24 cellular contexts compared by ENCODE assay signal in genomic region chr17:83162035-83162745, GRCh38.
DNase-seq lines count a peak whose midpoint lies in the region; ATAC-seq, FAIRE-seq and TF ChIP-seq lines count a peak whose summit lies in the region.
"Had no signal": no experiment of that assay in that cellular context is flagged by ENCODE, and none has a peak within 500 bp of the region (broad histone marks: within the 10 kb centered on the region; RNA-seq: fewer than 3 reads in every experiment).

No MANE protein-coding gene starts in this region.

- no peak overlapping the region for H3K9ac ChIP-seq in HepG2 (ENCODE audit: insufficient read depth, low read depth, low read length)
- H3K9ac ChIP-seq in fibroblast of lung (ENCODE audit: insufficient read depth, low read length), result no peak overlapping the region

- H3K27ac ChIP-seq in HepG2 (ENCODE audit: extremely low read length, insufficient read depth, low read length), result no peak overlapping the region
- no peak overlapping the region for H3K27ac ChIP-seq in right lobe of liver
- no peak overlapping the region for H3K27ac ChIP-seq in fibroblast of lung (ENCODE audit: insufficient read depth, low read length)
- H3K27ac ChIP-seq in vagina, result peak overlapping the region; percentile 80
- H3K27ac ChIP-seq: cardiac muscle cell, pancreas, SK-N-MC had no signal

- in situ Hi-C loops in HepG2 (cut with HindIII; ENCODE audit: extremely low pct_ligation_motif_present, low pct_unique_long_range_greater_than_20kb), result no loop called here

- H3K4me3 Mint-ChIP-seq in osteocyte (ENCODE audit: unreplicated experiment), result no peak overlapping the region
- H3K4me3 Mint-ChIP-seq in WTC11, result no peak overlapping the region
- H3K4me3 Mint-ChIP-seq: activated naive CD4-positive, alpha-beta T cell treated with anti-CD3 and anti-CD28 coated beads, Interleukin-2, amount 10 ng/mL, durations not matched to agents 7 days and 5 days; mesothelial cell of epicardium; naive thymus-derived CD8-positive, alpha-beta T cell; T-helper 1 cell treated with Interleukin-12 subunit alpha and Interleukin-12 subunit beta and Interleukin-4 antibody, amounts not matched to agents 30 μg/mL and 1 μg/mL, for 36 hours had no signal

- H3K27ac Mint-ChIP-seq in osteocyte (ENCODE audit: unreplicated experiment) (peak overlapping the region; percentile 62), WTC11 (no peak overlapping the region)
- H3K27ac Mint-ChIP-seq: activated naive CD4-positive, alpha-beta T cell treated with anti-CD3 and anti-CD28 coated beads, Interleukin-2, amount 10 ng/mL, durations not matched to agents 7 days and 5 days; naive thymus-derived CD8-positive, alpha-beta T cell; T-helper 1 cell treated with Interleukin-12 subunit alpha and Interleukin-12 subunit beta and Interleukin-4 antibody, amounts not matched to agents 30 μg/mL and 1 μg/mL, for 36 hours had no signal

- no peak for TF ChIP-seq RAD21 in HepG2 (CRISPR knock-in tag; IDR thresholded peaks at IDR 0.05)

- POLR2A ChIA-PET in HepG2 (lab: Yijun Ruan, JAX) (interaction anchor here (2.1 kb wide), 1 partner anchor 11 kb away, joined by 20 read pairs; no protein-coding TSS in a partner anchor), WTC11 (lab: Charles Lee) (no interaction called here)

- no peak for DNase-seq in HepG2 (ENCODE audit: low spot score)
- DNase-seq in right lobe of liver, result no peak
- DNase-seq in fibroblast of lung (ENCODE audit: low read depth in 2 of 2), result no peak
- DNase-seq in osteocyte (ENCODE audit: extremely low spot score, unreplicated experiment), result peak; percentile 76
- DNase-seq in vagina (ENCODE audit: extremely low spot score in 2 of 2), result no peak
- no peak for DNase-seq in WTC11 (ENCODE audit: low spot score)
- no peak for DNase-seq in NCI-H748 treated with DMSO at 0.1 percent for 48 hours (lab: John Stamatoyannopoulos, UW)
- DNase-seq: activated CD4-positive, alpha-beta T cell treated with anti-CD3 and anti-CD28 coated beads for 4 hours; activated naive CD4-positive, alpha-beta T cell treated with anti-CD3 and anti-CD28 coated beads, Interleukin-2, amount 10 ng/mL, durations not matched to agents 7 days and 5 days; Calu3; naive thymus-derived CD8-positive, alpha-beta T cell; NCI-H1092 treated with DMSO at 0.1 percent for 48 hours; NCI-H1930; NCI-H774; RPMI8226; stimulated activated CD8-positive, alpha-beta memory T cell treated with anti-CD3 and anti-CD28 coated beads, Interleukin-4, amount 100 ng/mL, for 48 hours had no signal

- H3K27me3 Mint-ChIP-seq in osteocyte (ENCODE audit: unreplicated experiment), result no peaks in the 10 kb centered on the region
- no peaks in the 10 kb centered on the region for H3K27me3 Mint-ChIP-seq in WTC11 (ENCODE audit: low read depth)

- H2AFZ ChIP-seq in HepG2 (ENCODE audit: low read length) (no peak overlapping the region), fibroblast of lung (ENCODE audit: low read length) (no peak overlapping the region)

- H4K20me1 ChIP-seq in HepG2 (ENCODE audit: insufficient read depth, low read length), result no peaks in the 10 kb centered on the region
- no peaks in the 10 kb centered on the region for H4K20me1 ChIP-seq in fibroblast of lung (ENCODE audit: control insufficient read depth, extremely low read depth, insufficient read depth, low read length)

- no peaks in the 10 kb centered on the region for H3K9me3 ChIP-seq in HepG2 (ENCODE audit: low read length)
- H3K9me3 ChIP-seq in right lobe of liver, result no peaks in the 10 kb centered on the region
- H3K9me3 ChIP-seq in fibroblast of lung (ENCODE audit: control insufficient read depth, insufficient read depth, low read depth, low read length), result no peaks in the 10 kb centered on the region
- no peaks in the 10 kb centered on the region for H3K9me3 ChIP-seq in vagina
- H3K9me3 ChIP-seq: pancreas had no signal

- ATAC-seq in HepG2, result no peak; the same call in 2 of the 3 replicates
- no peak for ATAC-seq in right lobe of liver
- ATAC-seq in WTC11, result no peak
- no peak for ATAC-seq in GM18873 (IDR thresholded peaks at IDR 0.05; ENCODE audit: low FRiP score, unreplicated experiment)
- ATAC-seq: HCT116; naive thymus-derived CD8-positive, alpha-beta T cell had no signal

- peaks cover 23% of the 10 kb centered on the region for H3K36me3 Mint-ChIP-seq in osteocyte (ENCODE audit: unreplicated experiment)
- 0 out of 2 replicates have a peak, but pooled peaks cover 3% of the 10 kb centered on the region for H3K36me3 Mint-ChIP-seq in WTC11
- H3K36me3 Mint-ChIP-seq: activated naive CD4-positive, alpha-beta T cell treated with anti-CD3 and anti-CD28 coated beads, Interleukin-2, amount 10 ng/mL, durations not matched to agents 7 days and 5 days had no signal

- H3K36me3 ChIP-seq in HepG2 (replicated peaks in 1 of 2; ENCODE audit: control insufficient read depth in 1 of 2, insufficient read depth in 2 of 2, low read length in 2 of 2), result no peaks in the 10 kb centered on the region
- H3K36me3 ChIP-seq in right lobe of liver, result no peaks in the 10 kb centered on the region
- H3K36me3 ChIP-seq in fibroblast of lung (ENCODE audit: control insufficient read depth, insufficient read depth, low read length), result no peaks in the 10 kb centered on the region
- no peaks in the 10 kb centered on the region for H3K36me3 ChIP-seq in vagina
- H3K36me3 ChIP-seq: cardiac muscle cell, pancreas had no signal

- H3K9me3 Mint-ChIP-seq in osteocyte (ENCODE audit: unreplicated experiment) (peaks cover 17% of the 10 kb centered on the region), WTC11 (peaks cover 16% of the 10 kb centered on the region)
- H3K9me3 Mint-ChIP-seq: activated naive CD4-positive, alpha-beta T cell treated with anti-CD3 and anti-CD28 coated beads, Interleukin-2, amount 10 ng/mL, durations not matched to agents 7 days and 5 days; T-helper 1 cell treated with Interleukin-12 subunit alpha and Interleukin-12 subunit beta and Interleukin-4 antibody, amounts not matched to agents 30 μg/mL and 1 μg/mL, for 36 hours had no signal

- no peak for FAIRE-seq in HepG2 (lab: Jason Lieb, UNC)
- FAIRE-seq: GM12891, pancreas had no signal

- WGBS in HepG2 (ENCODE audit: low lambda C conversion rate), result 31% methylated on average over 21 of the region's 21 CpGs
- 53% methylated on average over 5 of the region's 21 CpGs for WGBS in right lobe of liver (ENCODE audit: insufficient coverage, low coverage, low lambda C conversion rate, missing lambda C conversion rate)

- TF ChIP-seq POLR2A in HepG2 (IDR thresholded peaks at IDR 0.05; ENCODE audit: insufficient read depth in 1 of 2, low read depth in 2 of 2, low read length in 2 of 2) (no peak), right lobe of liver (IDR thresholded peaks at IDR 0.05) (no peak), vagina (IDR thresholded peaks at IDR 0.05) (no peak)

- H3K4me3 ChIP-seq in HepG2 (replicated peaks in 1 of 3; ENCODE audit: insufficient read depth in 1 of 3, low read depth in 2 of 3, low read length in 3 of 3), result no peak overlapping the region
- H3K4me3 ChIP-seq in right lobe of liver, result no peak overlapping the region
- H3K4me3 ChIP-seq in fibroblast of lung (replicated peaks in 1 of 4; ENCODE audit: control extremely low read depth in 1 of 4, insufficient read depth in 1 of 4, low read depth in 3 of 4, low read length in 4 of 4), result no peak overlapping the region
- H3K4me3 ChIP-seq in vagina, result no peak overlapping the region
- H3K4me3 ChIP-seq: cardiac muscle cell, pancreas, SK-N-MC had no signal

- no TSS peak for BruUV-seq in HepG2 (replicated peaks; lab: Mats Ljungman, UMichigan)

- H3K4me1 Mint-ChIP-seq in osteocyte (ENCODE audit: unreplicated experiment) (peaks cover 25% of the 10 kb centered on the region), WTC11 (no peaks in the 10 kb centered on the region)
- H3K4me1 Mint-ChIP-seq: activated naive CD4-positive, alpha-beta T cell treated with anti-CD3 and anti-CD28 coated beads, Interleukin-2, amount 10 ng/mL, durations not matched to agents 7 days and 5 days; naive thymus-derived CD8-positive, alpha-beta T cell had no signal

- TF ChIP-seq EP300 in HepG2 (IDR thresholded peaks at IDR 0.05; ENCODE audit: low read depth in 2 of 2, low read length in 2 of 2) (no peak), HepG2 (CRISPR knock-in tag; IDR thresholded peaks at IDR 0.05; ENCODE audit: borderline replicate concordance) (no peak)

- intact Hi-C loops in HepG2 (cut with micrococcal nuclease; ENCODE audit: unreplicated experiment) (no loop called here), right lobe of liver (cut with DNase I) (no loop called here), vagina (cut with DNase I) (no loop called here)

- no peak for TF ChIP-seq CTCF in HepG2 (CRISPR knock-in tag; IDR thresholded peaks at IDR 0.05)
- no peak for TF ChIP-seq CTCF in right lobe of liver (IDR thresholded peaks at IDR 0.05)
- no peak for TF ChIP-seq CTCF in fibroblast of lung (conservative IDR thresholded peaks at IDR 0.05 in 1 of 2, IDR thresholded peaks at IDR 0.05 in 1 of 2; ENCODE audit: low read depth in 1 of 2, low read length in 2 of 2)
- TF ChIP-seq CTCF in osteocyte (IDR thresholded peaks at IDR 0.05), result no peak
- TF ChIP-seq CTCF in vagina (IDR thresholded peaks at IDR 0.05), result no peak
- TF ChIP-seq CTCF in WTC11 (IDR thresholded peaks at IDR 0.05), result no peak

- CTCF ChIA-PET in HepG2 (lab: Yijun Ruan, JAX; ENCODE audit: low intra/inter-chr PET ratio, low total read pairs), result no interaction called here
- CTCF ChIA-PET in WTC11 (lab: Charles Lee), result no interaction called here

- H3K27me3 ChIP-seq in HepG2 (ENCODE audit: control insufficient read depth in 1 of 2, insufficient read depth in 2 of 2, low read length in 2 of 2) (peaks cover 6 to 41% of the 10 kb centered on the region in 2 experiments; a peak in 3 of 5 replicates), right lobe of liver (no peaks in the 10 kb centered on the region), fibroblast of lung (ENCODE audit: control insufficient read depth, insufficient read depth, low read length) (peaks cover 6% of the 10 kb centered on the region), vagina (no peaks in the 10 kb centered on the region)
- H3K27me3 ChIP-seq: cardiac muscle cell, pancreas had no signal

- H3K4me2 ChIP-seq in HepG2 (ENCODE audit: low read depth, low read length) (peak overlapping the region; percentile 46), fibroblast of lung (ENCODE audit: extremely low read depth, insufficient read depth, low read length) (peak overlapping the region; percentile 78)

- H3K79me2 ChIP-seq in HepG2 (ENCODE audit: insufficient read depth, low read length) (no peaks in the 10 kb centered on the region), fibroblast of lung (ENCODE audit: control insufficient read depth, insufficient read depth, low read length) (no peaks in the 10 kb centered on the region)

- H3K4me1 ChIP-seq in HepG2 (ENCODE audit: insufficient read depth, low read length) (peaks cover 18% of the 10 kb centered on the region), right lobe of liver (no peaks in the 10 kb centered on the region), fibroblast of lung (ENCODE audit: control insufficient read depth, extremely low read depth, insufficient read depth, low read length) (peaks cover 8% of the 10 kb centered on the region), vagina (no peaks in the 10 kb centered on the region)
- H3K4me1 ChIP-seq: pancreas had no signal

TF ChIP-seq in HepG2, 621 proteins besides CTCF, POLR2A, EP300 and RAD21 (continues in another document):
- TF ChIP-seq ZNF44 (CRISPR knock-in tag; IDR thresholded peaks at IDR 0.05), result no peak

TF ChIP-seq in WTC11, 78 proteins besides CTCF, POLR2A, EP300 and RAD21 (continues in another document):
- TF ChIP-seq NR1H2 (CRISPR knock-in tag; IDR thresholded peaks at IDR 0.05) (no peak), NFATC4 (CRISPR knock-in tag; IDR thresholded peaks at IDR 0.05) (no peak)

Comparison
In these comparisons a context has a peak if more than half of its experiments do, and no peak if none do; other contexts are left out.
1. Of the 50 proteins assayed by ChIP-seq in both HepG2 and WTC11: peak only in HepG2: FOXP4 and MAX; only in WTC11: none; in both: none; in neither: 48.